In the genomic region with DNA sequence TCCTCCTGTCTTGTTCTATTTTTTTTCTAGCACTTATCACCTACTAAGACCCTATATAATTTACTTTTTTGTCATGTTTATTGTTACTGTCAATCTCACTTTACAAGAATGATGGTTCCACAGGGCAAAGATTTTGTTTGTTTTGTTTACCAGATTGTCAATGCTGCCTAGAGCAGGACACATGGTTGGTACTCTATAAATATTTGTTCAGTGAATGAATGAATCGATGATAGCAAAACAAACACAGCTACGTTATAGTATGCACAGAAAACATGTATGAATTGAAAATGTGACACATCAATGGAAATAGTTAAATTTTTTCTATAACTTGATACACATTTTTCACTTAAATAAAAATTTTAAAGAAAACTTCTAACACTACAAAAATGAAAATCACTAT, we compare ENCODE assay signal across 12 cellular contexts.
"Had no signal": no experiment of that assay in that cellular context is flagged by ENCODE, and none has a peak within 500 bp of the region (broad histone marks: within the 10 kb centered on the region; RNA-seq: fewer than 3 reads in every experiment).

No MANE protein-coding gene starts in this region.

- DNase-seq: activated B cell treated with CpG ODN at 0.5 μM for 24 hours; activated CD4-positive, alpha-beta T cell treated with anti-CD3 and anti-CD28 coated beads, Interleukin-2, amount 10 ng/mL, durations not matched to agents 7 days and 5 days; activated gamma-delta T cell treated with Interleukin-2 at 50 U/mL for 16 hours; activated naive CD8-positive, alpha-beta T cell treated with anti-CD3 and anti-CD28 coated beads, Interleukin-2, amount 10 ng/mL, durations not matched to agents 7 days and 5 days; anterior cingulate cortex; brain microvascular endothelial cell; esophagus squamous epithelium; stimulated activated CD4-positive, alpha-beta T cell treated with anti-CD3 and anti-CD28 coated beads, Interleukin-15, amount 100 ng/mL, for 24 hours; stimulated activated CD4-positive, alpha-beta T cell treated with anti-CD3 and anti-CD28 coated beads, Interleukin-4, amount 100 ng/mL, for 1 hour; stimulated activated naive B cell treated with anti-CD40 and anti-IgM and Interleukin-4, amounts not matched to agents 10 μg/mL and 1 μg/mL and 100 μg/mL, for 72 hours; thyroid gland had no signal

- ATAC-seq: natural killer cell treated with Interleukin-12 subunit alpha and Interleukin-12 subunit beta and Interleukin-15 and Interleukin-18, amount 100 ng/mL, for 72 hours; stimulated activated naive B cell treated with anti-CD40 and anti-IgM and Interleukin-4, amounts not matched to agents 10 μg/mL and 1 μg/mL and 100 μg/mL, for 72 hours had no signal
